In the genomic region with DNA sequence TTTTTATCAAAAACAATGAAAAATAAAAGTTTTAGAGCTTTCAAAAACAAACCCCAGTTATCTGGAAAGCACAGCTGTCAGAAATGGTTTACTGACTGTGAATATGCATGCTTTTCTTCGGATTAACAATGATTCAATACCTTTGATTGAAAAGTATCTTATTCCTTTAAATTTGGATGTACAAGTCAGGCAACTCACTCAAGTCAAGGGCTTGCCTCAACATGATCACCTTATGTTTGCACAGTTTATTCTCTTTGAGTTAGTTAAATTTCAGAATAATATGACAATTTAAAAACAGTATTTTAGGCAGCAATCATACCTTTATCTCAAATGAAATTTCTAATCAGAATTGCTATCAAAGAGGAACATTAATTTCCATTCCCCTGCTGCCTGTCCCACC, we compare ENCODE assay signal across 18 cellular contexts.
DNase-seq lines count a peak whose midpoint lies in the region; ATAC-seq, FAIRE-seq and TF ChIP-seq lines count a peak whose summit lies in the region.
"Had no signal": no experiment of that assay in that cellular context is flagged by ENCODE, and none has a peak within 500 bp of the region (broad histone marks: within the 10 kb centered on the region; RNA-seq: fewer than 3 reads in every experiment).

No MANE protein-coding gene starts in this region.

- H4K20me1 ChIP-seq in Loucy (ENCODE audit: insufficient read depth, low read length, poor library complexity, severe bottlenecking) (no peaks in the 10 kb centered on the region), keratinocyte (ENCODE audit: control insufficient read depth, extremely low read depth, insufficient read depth, low read length) (no peaks in the 10 kb centered on the region)

- H3F3A ChIP-seq in Loucy (ENCODE audit: low read depth) = no peaks in the 10 kb centered on the region

- H3K9me1 ChIP-seq in keratinocyte (ENCODE audit: control insufficient read depth, extremely low read depth, insufficient read depth, low read length) = no peaks in the 10 kb centered on the region

- H3K4me3 ChIP-seq in Loucy (ENCODE audit: low read length, poor library complexity, severe bottlenecking) (no peak overlapping the region), keratinocyte (ENCODE audit: control insufficient read depth in 2 of 3, extremely low read depth in 1 of 3, insufficient read depth in 2 of 3, low read depth in 1 of 3, low read length in 3 of 3) (peak overlapping the region in 1 of 3 experiments; percentile 16)
- H3K4me3 ChIP-seq: GM23248, HAP-1 had no signal

- peak overlapping the region; percentile 44 for H3K9ac ChIP-seq in Loucy (ENCODE audit: low read depth, low read length, poor library complexity, severe bottlenecking)
- no peak overlapping the region for H3K9ac ChIP-seq in keratinocyte (ENCODE audit: control insufficient read depth, extremely low read depth, insufficient read depth, low read length)
- H3K9ac ChIP-seq: GM23248 had no signal

- no peaks in the 10 kb centered on the region for H3K9me2 ChIP-seq in Loucy (replicated peaks; ENCODE audit: low read depth, low read length)

- H3K27me3 Mint-ChIP-seq in activated T-helper 17 cell treated with anti-CD3 and anti-CD28 coated beads, Interleukin-2, amount 50 U/mL, for 72 hours = no peaks in the 10 kb centered on the region
- H3K27me3 Mint-ChIP-seq: CD4-positive, CD25-positive, alpha-beta regulatory T cell; CD8-positive, alpha-beta memory T cell had no signal

- no peak overlapping the region for H3K4me2 ChIP-seq in Loucy (ENCODE audit: low read depth, low read length, poor library complexity, severe bottlenecking)
- H3K4me2 ChIP-seq in keratinocyte (ENCODE audit: control insufficient read depth, extremely low read depth, insufficient read depth, low read depth, low read length) = peak overlapping the region; percentile 57

- H2AFZ ChIP-seq in Loucy (ENCODE audit: low read length) (no peak overlapping the region), keratinocyte (ENCODE audit: control insufficient read depth, low read length) (no peak overlapping the region)
- H2AFZ ChIP-seq: GM23248 had no signal

- dilution Hi-C loops in keratinocyte (cut with MboI; ENCODE audit: extremely low pct_ligation_motif_present, low sequenced_read_pairs) = no loop called here

- no peak for ATAC-seq in activated T-helper 17 cell treated with anti-CD3 and anti-CD28 coated beads, Interleukin-2, amount 50 U/mL, for 72 hours (replicated peaks)

- TF ChIP-seq CTCF in Loucy (conservative IDR thresholded peaks at IDR 0.05; ENCODE audit: low read length) (no peak), keratinocyte (optimal IDR thresholded peaks at IDR 0.05 in 1 of 3, IDR thresholded peaks at IDR 0.05 in 1 of 3, conservative IDR thresholded peaks at IDR 0.05 in 1 of 3; ENCODE audit: extremely low read depth in 1 of 3, insufficient read depth in 2 of 3, low read length in 3 of 3) (no peak)

- H3K36me3 ChIP-seq in Loucy (ENCODE audit: insufficient read depth, low read length) (no peaks in the 10 kb centered on the region), keratinocyte (ENCODE audit: control insufficient read depth in 2 of 2, extremely low read depth in 1 of 2, insufficient read depth in 2 of 2, low read length in 2 of 2) (no peaks in the 10 kb centered on the region)
- H3K36me3 ChIP-seq: BE2C, HAP-1 had no signal

- H3K4me1 ChIP-seq in Loucy (ENCODE audit: insufficient read depth, low read length, poor library complexity, severe bottlenecking) = peaks cover 31% of the 10 kb centered on the region
- peaks cover 22% of the 10 kb centered on the region for H3K4me1 ChIP-seq in keratinocyte (ENCODE audit: control insufficient read depth, extremely low read depth, insufficient read depth, low read length)
- H3K4me1 ChIP-seq: HAP-1 had no signal

- TF ChIP-seq POLR2A in GM12892 (IDR thresholded peaks at IDR 0.05; ENCODE audit: low read depth, low read length) = no peak

- FAIRE-seq in keratinocyte (lab: Jason Lieb, UNC) (no peak), GM12892 (lab: Jason Lieb, UNC) (no peak)
- FAIRE-seq: D721Med had no signal

- H3K27ac ChIP-seq in epithelial cell of prostate (peak overlapping the region; percentile 39), keratinocyte (ENCODE audit: control insufficient read depth, insufficient read depth, low read length) (peak overlapping the region; percentile 45)
- H3K27ac ChIP-seq: GM23248 had no signal

- no peaks in the 10 kb centered on the region for H3K79me2 ChIP-seq in Loucy (ENCODE audit: insufficient read depth, low read length)
- H3K79me2 ChIP-seq in keratinocyte (ENCODE audit: control insufficient read depth, insufficient read depth, low read length) = no peaks in the 10 kb centered on the region

- H3K9me3 Mint-ChIP-seq in activated T-helper 17 cell treated with anti-CD3 and anti-CD28 coated beads, Interleukin-2, amount 50 U/mL, for 72 hours = no peaks in the 10 kb centered on the region
- H3K9me3 Mint-ChIP-seq: CD4-positive, CD25-positive, alpha-beta regulatory T cell; CD8-positive, alpha-beta memory T cell had no signal

- H3K27ac Mint-ChIP-seq in activated T-helper 17 cell treated with anti-CD3 and anti-CD28 coated beads, Interleukin-2, amount 50 U/mL, for 72 hours = peak overlapping the region; percentile 71

- H3K27me3 ChIP-seq in Loucy (ENCODE audit: insufficient read depth, low read length, poor library complexity, severe bottlenecking) (no peaks in the 10 kb centered on the region), keratinocyte (ENCODE audit: control insufficient read depth, extremely low read depth, insufficient read depth, low read length) (no peaks in the 10 kb centered on the region)
- H3K27me3 ChIP-seq: BE2C had no signal

- no peaks in the 10 kb centered on the region for H3K9me3 ChIP-seq in Loucy (ENCODE audit: insufficient read depth, low read depth, low read length)
- H3K9me3 ChIP-seq in keratinocyte (ENCODE audit: control insufficient read depth, low read depth, low read length) = no peaks in the 10 kb centered on the region
- H3K9me3 ChIP-seq: BE2C, Caco-2, HAP-1 had no signal

- peaks cover 8% of the 10 kb centered on the region for H3K4me1 Mint-ChIP-seq in activated T-helper 17 cell treated with anti-CD3 and anti-CD28 coated beads, Interleukin-2, amount 50 U/mL, for 72 hours

- no peak overlapping the region for H3K4me3 Mint-ChIP-seq in activated T-helper 17 cell treated with anti-CD3 and anti-CD28 coated beads, Interleukin-2, amount 50 U/mL, for 72 hours
- H3K4me3 Mint-ChIP-seq: CD4-positive, CD25-positive, alpha-beta regulatory T cell; CD8-positive, alpha-beta memory T cell had no signal

- DNase-seq in epithelial cell of prostate (ENCODE audit: low read depth, low spot score) = no peak
- DNase-seq in keratinocyte (ENCODE audit: low read depth, low spot score) = no peak
- DNase-seq in GM12892 (ENCODE audit: insufficient read length) = no peak
- DNase-seq in SIG-M5 treated with dmso at 0.1 percent for 504 hours (lab: John Stamatoyannopoulos, UW; ENCODE audit: unreplicated experiment) = no peak
- DNase-seq in COLO668 (lab: John Stamatoyannopoulos, UW; ENCODE audit: unreplicated experiment) = no peak
- DNase-seq in stimulated activated CD4-positive, alpha-beta T cell treated with anti-CD3 and anti-CD28 coated beads, Interleukin-4, amount 100 ng/mL, for 4 hours = no peak
- DNase-seq: ACHN; BE2C; C1 segment of cervical spinal cord; Caco-2; CD4-positive, CD25-positive, alpha-beta regulatory T cell; CD8-positive, alpha-beta memory T cell; GDM1; GM23248 had no signal

- H3K36me3 Mint-ChIP-seq in activated T-helper 17 cell treated with anti-CD3 and anti-CD28 coated beads, Interleukin-2, amount 50 U/mL, for 72 hours (ENCODE audit: low read depth) = peaks cover 16% of the 10 kb centered on the region
